ENCODE assay signal across 23 cellular contexts in the genomic region with DNA sequence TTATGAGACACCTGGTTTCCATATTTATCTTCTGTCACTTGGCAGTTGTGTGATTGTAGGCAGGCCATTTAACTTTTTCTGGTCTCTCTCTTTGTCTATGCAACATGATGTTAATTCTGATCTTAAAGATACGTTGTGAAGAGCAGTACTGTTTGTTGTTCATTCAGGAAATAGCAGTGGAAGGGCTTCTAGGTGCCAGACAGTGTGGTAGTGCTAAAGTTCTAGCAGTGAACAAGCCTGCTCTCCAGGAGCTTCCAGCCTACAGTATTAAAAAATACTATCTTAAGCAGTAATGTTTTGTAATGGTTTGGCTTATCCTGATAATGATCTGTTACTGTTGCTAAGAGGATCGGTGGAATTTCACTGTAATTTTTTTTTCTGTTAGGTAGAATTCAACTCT.
"Had no signal": no experiment of that assay in that cellular context is flagged by ENCODE, and none has a peak within 500 bp of the region (broad histone marks: within the 10 kb centered on the region; RNA-seq: fewer than 3 reads in every experiment).

No MANE protein-coding gene starts in this region.

- H3K9me3 ChIP-seq: right lobe of liver, tibial artery had no signal

- H3K4me3 ChIP-seq: right lobe of liver, skin epidermis, tibial artery had no signal

- ATAC-seq: activated T-cell treated with anti-CD3 and anti-CD28 coated beads, Interleukin-2, amount 50 U/mL, for 4 hours; left ventricle myocardium superior; right lobe of liver; T-cell had no signal

- DNase-seq: activated CD4-positive, alpha-beta T cell treated with anti-CD3 and anti-CD28 coated beads, Interleukin-2, amount 50 U/mL, for 4 hours; activated CD8-positive, alpha-beta memory T cell treated with anti-CD3 and anti-CD28 coated beads for 24 hours; activated CD8-positive, alpha-beta memory T cell treated with anti-CD3 and anti-CD28 coated beads, Interleukin-2, amount 50 U/mL, for 4 hours; activated effector memory CD4-positive, alpha-beta T cell treated with Interleukin-2 at 50 U/mL for 16 hours; activated naive CD4-positive, alpha-beta T cell treated with anti-CD3 and anti-CD28 coated beads for 36 hours; activated T-cell treated with anti-CD3 and anti-CD28 coated beads, Interleukin-2, amount 50 U/mL, for 4 hours; amygdala; cortex of kidney; erythroblast; foreskin melanocyte; glutamatergic neuron; hippocampal formation; left ventricle myocardium superior; mammary epithelial cell; posterior cingulate gyrus; right lobe of liver; stimulated activated CD4-positive, alpha-beta T cell treated with anti-CD3 and anti-CD28 coated beads, Interleukin-1b, Interleukin-23, amount 100 ng/mL, for 48 hours; T-cell; T-helper 9 cell; tibial artery had no signal

- H3K27me3 Mint-ChIP-seq: stimulated activated naive CD8-positive, alpha-beta T cell treated with anti-CD3 and anti-CD28 coated beads, Interleukin-15, Interleukin-2, amounts not matched to agents 100 ng/mL and 50 ng/mL, for 24 hours; T-cell had no signal

- H3K9me3 Mint-ChIP-seq: activated naive CD4-positive, alpha-beta T cell treated with anti-CD3 and anti-CD28 coated beads for 36 hours; activated T-cell treated with anti-CD3 and anti-CD28 coated beads, Interleukin-2, amount 50 U/mL, for 4 hours; neural crest cell; stimulated activated naive CD8-positive, alpha-beta T cell treated with anti-CD3 and anti-CD28 coated beads, Interleukin-15, Interleukin-2, amounts not matched to agents 100 ng/mL and 50 ng/mL, for 24 hours; T-cell had no signal

- H3K27me3 ChIP-seq: right lobe of liver, tibial artery had no signal

- H3K4me3 Mint-ChIP-seq: activated naive CD4-positive, alpha-beta T cell treated with anti-CD3 and anti-CD28 coated beads for 36 hours; activated T-cell treated with anti-CD3 and anti-CD28 coated beads, Interleukin-2, amount 50 U/mL, for 4 hours; neural crest cell; stimulated activated naive CD8-positive, alpha-beta T cell treated with anti-CD3 and anti-CD28 coated beads, Interleukin-15, Interleukin-2, amounts not matched to agents 100 ng/mL and 50 ng/mL, for 24 hours; T-cell had no signal

- H3K27ac Mint-ChIP-seq: activated naive CD4-positive, alpha-beta T cell treated with anti-CD3 and anti-CD28 coated beads for 36 hours; stimulated activated naive CD8-positive, alpha-beta T cell treated with anti-CD3 and anti-CD28 coated beads, Interleukin-15, Interleukin-2, amounts not matched to agents 100 ng/mL and 50 ng/mL, for 24 hours had no signal

- H3K4me1 Mint-ChIP-seq: neural crest cell had no signal
